Comparison of ENCODE assay signal across 8 cellular contexts in genomic region chr6:108781419-108782110, GRCh38.
DNase-seq lines count a peak whose midpoint lies in the region; ATAC-seq, FAIRE-seq and TF ChIP-seq lines count a peak whose summit lies in the region.

No MANE protein-coding gene starts in this region.

- H3K27ac ChIP-seq in left ventricle myocardium inferior (replicated peaks), result peak overlapping the region; percentile 33

- H3K27me3 ChIP-seq in left ventricle myocardium inferior (ENCODE audit: low read depth), result no peaks in the 10 kb centered on the region

- H3K9me3 ChIP-seq in left ventricle myocardium inferior (replicated peaks), result no peaks in the 10 kb centered on the region

- peaks cover 14% of the 10 kb centered on the region for H3K4me1 ChIP-seq in left ventricle myocardium inferior

- peak; percentile 68 for FAIRE-seq in GM12892 (lab: Jason Lieb, UNC)

- DNase-seq in GM12892 (ENCODE audit: insufficient read length) (no peak), left ventricle myocardium inferior (no peak), sciatic nerve (ENCODE audit: low spot score) (no peak), amniotic stem cell (lab: John Stamatoyannopoulos, UW) (no peak), NCI-H1092 treated with DMSO at 0.1 percent for 48 hours (lab: John Stamatoyannopoulos, UW) (no peak)
- no peak for DNase-seq in activated CD4-positive, alpha-beta memory T cell treated with anti-CD3 and anti-CD28 coated beads, Interleukin-2, amount 10 ng/mL, durations not matched to agents 7 days and 5 days

- ATAC-seq in sciatic nerve, result peak; percentile 62
- no peak for ATAC-seq in GM19351 (IDR thresholded peaks at IDR 0.05; ENCODE audit: unreplicated experiment)
- ATAC-seq in GM18867 (IDR thresholded peaks at IDR 0.05; ENCODE audit: unreplicated experiment), result no peak

- H3K36me3 ChIP-seq in left ventricle myocardium inferior, result no peaks in the 10 kb centered on the region

- POLR2A ChIA-PET in activated CD4-positive, alpha-beta memory T cell treated with anti-CD3 and anti-CD28 coated beads, Interleukin-2, amount 10 ng/mL, durations not matched to agents 7 days and 5 days (lab: Charles Lee), result no interaction called here

- CTCF ChIA-PET in activated CD4-positive, alpha-beta memory T cell treated with anti-CD3 and anti-CD28 coated beads, Interleukin-2, amount 10 ng/mL, durations not matched to agents 7 days and 5 days (lab: Charles Lee), result interaction anchor here (0.6 to 1.5 kb wide), 4 partner anchors 239 to 513 kb away, joined by 3 to 9 read pairs (median 6); no protein-coding TSS in a partner anchor

- H3K9me3 Mint-ChIP-seq in activated CD4-positive, alpha-beta memory T cell treated with anti-CD3 and anti-CD28 coated beads, Interleukin-2, amount 10 ng/mL, durations not matched to agents 7 days and 5 days, result no peaks in the 10 kb centered on the region

- H3K36me3 Mint-ChIP-seq in activated CD4-positive, alpha-beta memory T cell treated with anti-CD3 and anti-CD28 coated beads, Interleukin-2, amount 10 ng/mL, durations not matched to agents 7 days and 5 days (ENCODE audit: low read depth), result no peaks in the 10 kb centered on the region

- no peak for TF ChIP-seq CTCF in left ventricle myocardium inferior (IDR thresholded peaks at IDR 0.05; ENCODE audit: borderline replicate concordance)

- intact Hi-C loops in left ventricle myocardium inferior (cut with micrococcal nuclease), result loop anchor here (5.0 kb wide), 1 partner anchor 224 kb away; no protein-coding TSS in a partner anchor
- intact Hi-C loops in sciatic nerve (cut with DNase I), result loop anchor here (5.0 kb wide), 1 partner anchor 229 kb away; no protein-coding TSS in a partner anchor

- H3K27ac Mint-ChIP-seq in activated CD4-positive, alpha-beta memory T cell treated with anti-CD3 and anti-CD28 coated beads, Interleukin-2, amount 10 ng/mL, durations not matched to agents 7 days and 5 days, result no peak overlapping the region

- peak overlapping the region; percentile 71 for H3K4me3 Mint-ChIP-seq in activated CD4-positive, alpha-beta memory T cell treated with anti-CD3 and anti-CD28 coated beads, Interleukin-2, amount 10 ng/mL, durations not matched to agents 7 days and 5 days

- H3K27me3 Mint-ChIP-seq in activated CD4-positive, alpha-beta memory T cell treated with anti-CD3 and anti-CD28 coated beads, Interleukin-2, amount 10 ng/mL, durations not matched to agents 7 days and 5 days, result peaks cover 15% of the 10 kb centered on the region

- peak overlapping the region; percentile 68 for H3K4me3 ChIP-seq in left ventricle myocardium inferior

- no peak for TF ChIP-seq POLR2A in GM12892 (IDR thresholded peaks at IDR 0.05; ENCODE audit: low read depth, low read length)

- H3K4me1 Mint-ChIP-seq in activated CD4-positive, alpha-beta memory T cell treated with anti-CD3 and anti-CD28 coated beads, Interleukin-2, amount 10 ng/mL, durations not matched to agents 7 days and 5 days, result peaks cover 14% of the 10 kb centered on the region
